ENCODE assay signal across 8 cellular contexts in genomic region chr2:74715880-74716279, GRCh38.
A peak's percentile ranks its signal among the peaks of the same experiment; 100 is the strongest.
DNase-seq lines count a peak whose midpoint lies in the region; ATAC-seq and TF ChIP-seq lines count a peak whose summit lies in the region.

No MANE protein-coding gene starts in this region.

- no peak for DNase-seq in CD4-positive, alpha-beta T cell
- DNase-seq in NB4 (ENCODE audit: low read depth) = no peak
- no peak for DNase-seq in mesenteric fat pad (ENCODE audit: low spot score)
- DNase-seq in NCI-H2196 treated with DMSO at 0.1 percent for 48 hours (lab: John Stamatoyannopoulos, UW; ENCODE audit: unreplicated experiment) = no peak

- H4K20me1 ChIP-seq in neural cell (ENCODE audit: insufficient read depth) = no peaks in the 10 kb centered on the region

- POLR2A ChIA-PET in CD4-positive, alpha-beta T cell (lab: Charles Lee) = interaction anchor here (1.1 to 1.3 kb wide), 3 partner anchors 118 to 134 kb away, joined by 3 to 6 read pairs (median 5); partner anchors contain the start of gene HK2

- no peak overlapping the region for H3K27ac ChIP-seq in CD4-positive, alpha-beta T cell (ENCODE audit: low read depth, low read length)
- no peak overlapping the region for H3K27ac ChIP-seq in duodenal mucosa (ENCODE audit: low read depth, low read length)
- no peak overlapping the region for H3K27ac ChIP-seq in neural cell (ENCODE audit: low read length)

- H3K4me3 ChIP-seq in NB4 (ENCODE audit: low read depth, low read length) (peak overlapping the region; percentile 51), duodenal mucosa (ENCODE audit: low read depth in 1 of 2, low read length in 2 of 2) (peak overlapping the region; percentile 60 to 65), neural cell (ENCODE audit: low read length) (peak overlapping the region; percentile 78)

- no peaks in the 10 kb centered on the region for H3F3A ChIP-seq in neural cell (ENCODE audit: insufficient read depth, low read length, poor library complexity, severe bottlenecking)

- no peak overlapping the region for H3K27ac Mint-ChIP-seq in CD4-positive, alpha-beta T cell

- CTCF ChIA-PET in CD4-positive, alpha-beta T cell (lab: Charles Lee) = interaction anchor here (0.8 to 2.7 kb wide), 9 partner anchors 10 to 161 kb away, joined by 3 to 8 read pairs (median 5); partner anchors contain the start of gene HK2

- no peaks in the 10 kb centered on the region for H3K9me3 Mint-ChIP-seq in CD4-positive, alpha-beta T cell

- ATAC-seq in CD4-positive, alpha-beta T cell (ENCODE audit: poor library complexity) = no peak
- no peak for ATAC-seq in HG02642 (IDR thresholded peaks at IDR 0.05; ENCODE audit: poor library complexity, unreplicated experiment)
- ATAC-seq in GM21825 (IDR thresholded peaks at IDR 0.05; ENCODE audit: unreplicated experiment) = no peak

- no peak overlapping the region for H2AFZ ChIP-seq in neural cell (ENCODE audit: low read depth, low read length)

- H3K4me3 Mint-ChIP-seq in CD4-positive, alpha-beta T cell = peak overlapping the region; percentile 81

- peak overlapping the region in 1 of 2 donors; percentile 53 for H3K9ac ChIP-seq in duodenal mucosa (ENCODE audit: low read depth in 1 of 2, low read length in 2 of 2)
- H3K9ac ChIP-seq in neural cell (ENCODE audit: low read length) = no peak overlapping the region

- TF ChIP-seq POLR2A in NB4 (IDR thresholded peaks at IDR 0.05; ENCODE audit: extremely low read depth, insufficient read length) = no peak

- H3K27me3 Mint-ChIP-seq in CD4-positive, alpha-beta T cell = peaks cover 12% of the 10 kb centered on the region

- no peak for TF ChIP-seq EP300 in neural cell (conservative IDR thresholded peaks at IDR 0.05; ENCODE audit: poor library complexity, severe bottlenecking)

- H3K79me2 ChIP-seq in neural cell (replicated peaks; ENCODE audit: insufficient read depth, low read length) = no peaks in the 10 kb centered on the region

- H3K9me3 ChIP-seq in CD4-positive, alpha-beta T cell (ENCODE audit: control insufficient read depth, low read length) = no peaks in the 10 kb centered on the region
- H3K9me3 ChIP-seq in duodenal mucosa (ENCODE audit: control insufficient read depth in 1 of 2, low read length in 2 of 2) (no peaks in the 10 kb centered on the region), neural cell (ENCODE audit: low read length) (no peaks in the 10 kb centered on the region)

- H3K4me1 ChIP-seq in duodenal mucosa (ENCODE audit: control insufficient read depth in 1 of 2, insufficient read depth in 2 of 2, low read length in 2 of 2) = peaks cover 0 to 5% of the 10 kb centered on the region in 2 donors

- peaks cover 9% of the 10 kb centered on the region for H3K4me1 Mint-ChIP-seq in CD4-positive, alpha-beta T cell (ENCODE audit: low read depth)

- intact Hi-C loops in CD4-positive, alpha-beta T cell (cut with DNase I, micrococcal nuclease) = loop anchor here (1.0 to 5.0 kb wide), 2 partner anchors 116 to 160 kb away; partner anchors contain the start of gene HK2 (in 1 of the 2)

- no peaks in the 10 kb centered on the region for H3K36me3 Mint-ChIP-seq in CD4-positive, alpha-beta T cell (ENCODE audit: low read depth)

- no peaks in the 10 kb centered on the region for H3K9me2 ChIP-seq in neural cell (ENCODE audit: insufficient read depth, low read length)

- H3K36me3 ChIP-seq in duodenal mucosa (ENCODE audit: control insufficient read depth in 1 of 2, insufficient read depth in 2 of 2, low read length in 2 of 2) (no peaks in the 10 kb centered on the region), neural cell (ENCODE audit: insufficient read depth, low read length) (no peaks in the 10 kb centered on the region)

- peaks cover 26% of the 10 kb centered on the region for H3K27me3 ChIP-seq in CD4-positive, alpha-beta T cell (ENCODE audit: control insufficient read depth, insufficient read depth, low read length)
- H3K27me3 ChIP-seq in duodenal mucosa (ENCODE audit: control insufficient read depth in 1 of 2, insufficient read depth in 2 of 2, low read length in 2 of 2) (peaks cover 10 to 20% of the 10 kb centered on the region in 2 donors), neural cell (ENCODE audit: insufficient read depth, low read depth, low read length) (peaks cover 10% of the 10 kb centered on the region)

- TF ChIP-seq CTCF in CD4-positive, alpha-beta T cell (IDR thresholded peaks at IDR 0.05) = no peak
- TF ChIP-seq CTCF in NB4 (IDR thresholded peaks at IDR 0.05; ENCODE audit: low read depth, low read length) = no peak
- no peak for TF ChIP-seq CTCF in neural cell (IDR thresholded peaks at IDR 0.05; ENCODE audit: poor library complexity, severe bottlenecking)

- H3K4me2 ChIP-seq in neural cell (ENCODE audit: low read length) = peak overlapping the region; percentile 66

- no peak for TF ChIP-seq RAD21 in neural cell (conservative IDR thresholded peaks at IDR 0.05)

TF ChIP-seq in neural cell, 6 proteins besides CTCF, POLR2A, EP300 and RAD21:
- TF ChIP-seq TAF1 (IDR thresholded peaks at IDR 0.05; ENCODE audit: low read depth) = no peak
- TF ChIP-seq, protein P1, sequence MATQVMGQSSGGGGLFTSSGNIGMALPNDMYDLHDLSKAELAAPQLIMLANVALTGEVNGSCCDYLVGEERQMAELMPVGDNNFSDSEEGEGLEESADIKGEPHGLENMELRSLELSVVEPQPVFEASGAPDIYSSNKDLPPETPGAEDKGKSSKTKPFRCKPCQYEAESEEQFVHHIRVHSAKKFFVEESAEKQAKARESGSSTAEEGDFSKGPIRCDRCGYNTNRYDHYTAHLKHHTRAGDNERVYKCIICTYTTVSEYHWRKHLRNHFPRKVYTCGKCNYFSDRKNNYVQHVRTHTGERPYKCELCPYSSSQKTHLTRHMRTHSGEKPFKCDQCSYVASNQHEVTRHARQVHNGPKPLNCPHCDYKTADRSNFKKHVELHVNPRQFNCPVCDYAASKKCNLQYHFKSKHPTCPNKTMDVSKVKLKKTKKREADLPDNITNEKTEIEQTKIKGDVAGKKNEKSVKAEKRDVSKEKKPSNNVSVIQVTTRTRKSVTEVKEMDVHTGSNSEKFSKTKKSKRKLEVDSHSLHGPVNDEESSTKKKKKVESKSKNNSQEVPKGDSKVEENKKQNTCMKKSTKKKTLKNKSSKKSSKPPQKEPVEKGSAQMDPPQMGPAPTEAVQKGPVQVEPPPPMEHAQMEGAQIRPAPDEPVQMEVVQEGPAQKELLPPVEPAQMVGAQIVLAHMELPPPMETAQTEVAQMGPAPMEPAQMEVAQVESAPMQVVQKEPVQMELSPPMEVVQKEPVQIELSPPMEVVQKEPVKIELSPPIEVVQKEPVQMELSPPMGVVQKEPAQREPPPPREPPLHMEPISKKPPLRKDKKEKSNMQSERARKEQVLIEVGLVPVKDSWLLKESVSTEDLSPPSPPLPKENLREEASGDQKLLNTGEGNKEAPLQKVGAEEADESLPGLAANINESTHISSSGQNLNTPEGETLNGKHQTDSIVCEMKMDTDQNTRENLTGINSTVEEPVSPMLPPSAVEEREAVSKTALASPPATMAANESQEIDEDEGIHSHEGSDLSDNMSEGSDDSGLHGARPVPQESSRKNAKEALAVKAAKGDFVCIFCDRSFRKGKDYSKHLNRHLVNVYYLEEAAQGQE (IDR thresholded peaks at IDR 0.05; ENCODE audit: borderline replicate concordance) = no peak
- TF ChIP-seq MXI1 (conservative IDR thresholded peaks at IDR 0.05; ENCODE audit: poor library complexity, severe bottlenecking) = no peak
- no peak for TF ChIP-seq EZH2 (IDR thresholded peaks at IDR 0.05; ENCODE audit: borderline replicate concordance, insufficient read depth, low read length, poor library complexity, severe bottlenecking)
- TF ChIP-seq POLR2AphosphoS5 (IDR thresholded peaks at IDR 0.05) = no peak
- TF ChIP-seq SMC3 (conservative IDR thresholded peaks at IDR 0.05; ENCODE audit: poor library complexity) = no peak
